Comparison of ENCODE assay signal across 15 cellular contexts in the genomic region with DNA sequence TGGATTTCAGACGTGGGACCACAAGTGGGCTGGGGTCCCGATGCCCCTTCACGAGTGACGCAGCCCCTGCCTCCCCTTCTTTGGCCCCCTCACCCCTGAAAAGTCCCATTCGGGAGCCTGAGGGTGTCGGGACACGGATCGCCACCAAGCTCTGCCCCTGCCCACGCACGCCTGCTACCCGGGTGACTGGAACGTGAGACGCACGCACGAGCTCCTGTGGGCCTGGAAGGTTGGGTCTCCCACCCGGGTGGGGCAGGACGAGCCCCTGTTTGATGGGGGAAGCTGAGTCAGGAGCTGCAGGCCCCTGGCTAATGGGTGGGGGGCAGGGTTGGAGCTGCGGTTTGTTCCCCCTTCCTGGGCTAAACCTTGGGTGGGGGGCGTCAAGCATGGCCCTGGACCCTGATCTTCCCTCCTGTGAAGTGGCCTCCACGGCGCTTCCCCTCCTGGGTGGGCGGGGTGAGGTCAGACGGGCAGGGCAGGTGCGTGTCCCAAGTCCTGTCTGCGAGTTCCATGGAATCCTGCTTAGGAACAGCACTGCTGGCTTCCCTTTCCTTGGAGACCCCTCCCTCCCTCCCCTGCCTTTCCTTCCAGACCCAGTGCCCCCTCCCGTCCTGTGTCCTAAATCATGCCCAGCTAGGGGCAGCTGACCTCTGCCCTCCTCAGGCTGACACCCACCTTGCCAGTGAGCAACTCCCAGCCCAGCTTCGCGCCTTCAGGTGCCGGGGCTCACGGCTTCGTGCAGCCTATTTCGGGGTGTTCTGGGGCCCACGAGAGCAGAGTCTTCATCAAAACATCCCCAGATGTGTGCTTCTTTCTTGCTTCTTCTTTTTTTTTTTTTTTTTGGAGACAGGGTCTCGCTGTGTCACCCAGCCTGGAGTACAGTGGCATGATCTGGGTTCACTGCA. TPM values are rescaled to one million over a fixed set of nuclear protein-coding genes. Genes with fewer than 3 reads are reported as not detected.
DNase-seq lines count a peak whose midpoint lies in the region; ATAC-seq and TF ChIP-seq lines count a peak whose summit lies in the region.
"Had no signal": no experiment of that assay in that cellular context is flagged by ENCODE, and none has a peak within 500 bp of the region (broad histone marks: within the 10 kb centered on the region; RNA-seq: fewer than 3 reads in every experiment).

No MANE protein-coding gene starts in this region.

- H3K27ac Mint-ChIP-seq in type B pancreatic cell: no peak overlapping the region

- H3K4me1 ChIP-seq in mammary epithelial cell (ENCODE audit: insufficient read depth, low read length) (peaks cover 37% of the 10 kb centered on the region), mucosa of descending colon (ENCODE audit: low read depth) (peaks cover 9% of the 10 kb centered on the region)

- no peak overlapping the region for H3K4me2 ChIP-seq in mammary epithelial cell (ENCODE audit: insufficient read depth, low read depth, low read length)

- H3K4me3 Mint-ChIP-seq in type B pancreatic cell: peak overlapping the region; percentile 22

- H4K20me1 ChIP-seq in mammary epithelial cell (ENCODE audit: insufficient read depth, low read length): no peaks in the 10 kb centered on the region

- H3K9me3 Mint-ChIP-seq in type B pancreatic cell: no peaks in the 10 kb centered on the region

- no peak for TF ChIP-seq CTCF in RWPE1 (conservative IDR thresholded peaks at IDR 0.05; ENCODE audit: low read depth)
- no peak for TF ChIP-seq CTCF in mammary epithelial cell (conservative IDR thresholded peaks at IDR 0.05 in 1 of 2, IDR thresholded peaks at IDR 0.05 in 1 of 2; ENCODE audit: extremely low read depth in 1 of 2, insufficient read depth in 1 of 2, low read depth in 1 of 2, low read length in 2 of 2)
- TF ChIP-seq CTCF in mucosa of descending colon (IDR thresholded peaks at IDR 0.05): no peak
- TF ChIP-seq CTCF in type B pancreatic cell (conservative IDR thresholded peaks at IDR 0.05): no peak

- no TSS peak for BruUV-seq in mammary epithelial cell (replicated peaks; lab: Mats Ljungman, UMichigan)

- DNase-seq in RWPE1 (ENCODE audit: low spot score) (no peak), mammary epithelial cell (no peak), mucosa of descending colon (peak in 2 of 3 donors; percentile 14 to 49), type B pancreatic cell (ENCODE audit: extremely low spot score, unreplicated experiment) (no peak), anterior cingulate cortex (lab: John Stamatoyannopoulos, UW) (no peak)
- DNase-seq: Caco-2, HCEC 1CT, NCI-H1417 treated with DMSO at 0.1 percent for 48 hours, NCI-H1930, NCI-H2171 treated with DMSO at 0.1 percent for 48 hours, NCI-H774, PC-3 had no signal

- no peaks in the 10 kb centered on the region for H3K79me2 ChIP-seq in mammary epithelial cell (ENCODE audit: insufficient read depth, low read length)

- no peak overlapping the region for H3K9ac ChIP-seq in mammary epithelial cell (ENCODE audit: insufficient read depth, low read length)

- H3K27me3 ChIP-seq in mammary epithelial cell (ENCODE audit: insufficient read depth, low read length): no peaks in the 10 kb centered on the region

- no peak overlapping the region for H3K4me3 ChIP-seq in mammary epithelial cell (replicated peaks in 1 of 3; ENCODE audit: insufficient read depth in 1 of 3, low read depth in 2 of 3, low read length in 3 of 3)
- no peak overlapping the region for H3K4me3 ChIP-seq in mucosa of descending colon
- H3K4me3 ChIP-seq: K562 had no signal

- H3K36me3 ChIP-seq in mammary epithelial cell (ENCODE audit: insufficient read depth, low read length): no peaks in the 10 kb centered on the region
- no peaks in the 10 kb centered on the region for H3K36me3 ChIP-seq in mucosa of descending colon (ENCODE audit: low read depth)

- WGBS in mammary epithelial cell (ENCODE audit: low coverage, missing lambda C conversion rate): 50% methylated on average over 7 of the region's 34 CpGs

- dilution Hi-C loops in mammary epithelial cell (cut with HindIII; ENCODE audit: low sequenced_read_pairs): no loop called here

- peak overlapping the region; percentile 96 for H3K27ac ChIP-seq in RWPE1
- no peak overlapping the region for H3K27ac ChIP-seq in mammary epithelial cell (ENCODE audit: insufficient read depth, low read depth, low read length)

- CTCF ChIA-PET in RWPE1 (lab: Yijun Ruan, JAX): no interaction called here
- CTCF ChIA-PET in mammary epithelial cell (lab: Charles Lee; ENCODE audit: low non-redundant PET): no interaction called here

- in situ Hi-C loops in mammary epithelial cell (cut with MboI; ENCODE audit: low sequenced_read_pairs in 2 of 2): loop anchor here in 1 of 2 donors (25.0 kb wide), 1 partner anchor 801 kb away; the partner anchor contains the start of gene EIF3B

- TF ChIP-seq POLR2A in GM18505 (IDR thresholded peaks at IDR 0.05; ENCODE audit: borderline replicate concordance, extremely low read depth, insufficient read depth, insufficient read length): no peak

- POLR2A ChIA-PET in RWPE1 (lab: Yijun Ruan, JAX; ENCODE audit: low non-redundant PET): no interaction called here

- ATAC-seq in mucosa of descending colon (no peak), HG03039 (IDR thresholded peaks at IDR 0.05; ENCODE audit: unreplicated experiment) (no peak), GM18505 (IDR thresholded peaks at IDR 0.05; ENCODE audit: unreplicated experiment) (no peak)
- ATAC-seq: K562, PC-3 had no signal

- intact Hi-C loops in mammary epithelial cell (cut with micrococcal nuclease) (no loop called here), mucosa of descending colon (cut with DNase I, micrococcal nuclease) (no loop called here)

- peak overlapping the region; percentile 41 for H2AFZ ChIP-seq in mammary epithelial cell (ENCODE audit: low read depth, low read length)

- H3K4me1 Mint-ChIP-seq in type B pancreatic cell (ENCODE audit: unreplicated experiment): peaks cover 18% of the 10 kb centered on the region

- no peaks in the 10 kb centered on the region for H3K36me3 Mint-ChIP-seq in type B pancreatic cell

- no peaks in the 10 kb centered on the region for H3K27me3 Mint-ChIP-seq in type B pancreatic cell

- H3K9me3 ChIP-seq in mammary epithelial cell (replicated peaks; ENCODE audit: insufficient read depth, low read length): no peaks in the 10 kb centered on the region
- no peaks in the 10 kb centered on the region for H3K9me3 ChIP-seq in mucosa of descending colon
- H3K9me3 ChIP-seq: Caco-2 had no signal

RNA-seq across cellular contexts. Expression of gene TMEM184A, which starts 5.3 kb away (rescaled TPM):
- total RNA-seq in mammary epithelial cell: 10 to 100 TPM in 1 of 2 donors, 1 to 10 TPM in 1; 9.2 to 15.1 TPM
- polyA plus RNA-seq in mammary epithelial cell: 5.5 TPM
- 8.4 TPM for polyA minus RNA-seq in mammary epithelial cell
- total RNA-seq in mucosa of descending colon: 10 to 100 TPM; 36.7 to 87.9 (median 66.0) TPM
- total RNA-seq in type B pancreatic cell (ENCODE audit: low replicate concordance): 6.6 and 7.6 TPM in 2 replicates

RNA-seq across cellular contexts. Expression of gene PSMG3, which starts 8.5 kb away (rescaled TPM):
- total RNA-seq in mammary epithelial cell (10 to 100 TPM; 25.8 to 34.0 TPM), mucosa of descending colon (10 to 100 TPM; 22.6 to 26.0 (median 22.9) TPM), type B pancreatic cell (ENCODE audit: low replicate concordance) (27.0 and 35.2 TPM in 2 replicates)
- 70.4 TPM for polyA plus RNA-seq in mammary epithelial cell
- 14.2 TPM for polyA minus RNA-seq in mammary epithelial cell

RNA-seq across cellular contexts. Expression of gene MAFK, which starts 30.8 kb away (rescaled TPM):
- total RNA-seq in mammary epithelial cell (10 to 100 TPM; 10.5 to 23.4 TPM), mucosa of descending colon (10 to 100 TPM; 43.6 to 66.2 (median 52.2) TPM), type B pancreatic cell (ENCODE audit: low replicate concordance) (8.2 and 19.9 TPM in 2 replicates)
- polyA plus RNA-seq in mammary epithelial cell: 3.1 TPM
- polyA minus RNA-seq in mammary epithelial cell: 10.2 TPM

RNA-seq across cellular contexts. Expression of gene INTS1, which starts 57.1 kb away (rescaled TPM):
- total RNA-seq in mammary epithelial cell: 10 to 100 TPM; 51.3 to 81.1 TPM
- 31.7 TPM for polyA plus RNA-seq in mammary epithelial cell
- 62.4 TPM for polyA minus RNA-seq in mammary epithelial cell
- 10 to 100 TPM; 79.6 to 94.3 (median 88.0) TPM for total RNA-seq in mucosa of descending colon
- 112 and 134 TPM in 2 replicates for total RNA-seq in type B pancreatic cell (ENCODE audit: low replicate concordance)

Comparison
In these comparisons a context has a peak if more than half of its experiments do, and no peak if none do; other contexts are left out.
1. DNase-seq: peak in mucosa of descending colon (2 of 3); none in RWPE1 (single experiment), mammary epithelial cell (single experiment), type B pancreatic cell (single experiment) and anterior cingulate cortex (0 of 58).